8 cellular contexts compared by ENCODE assay signal in the genomic region with DNA sequence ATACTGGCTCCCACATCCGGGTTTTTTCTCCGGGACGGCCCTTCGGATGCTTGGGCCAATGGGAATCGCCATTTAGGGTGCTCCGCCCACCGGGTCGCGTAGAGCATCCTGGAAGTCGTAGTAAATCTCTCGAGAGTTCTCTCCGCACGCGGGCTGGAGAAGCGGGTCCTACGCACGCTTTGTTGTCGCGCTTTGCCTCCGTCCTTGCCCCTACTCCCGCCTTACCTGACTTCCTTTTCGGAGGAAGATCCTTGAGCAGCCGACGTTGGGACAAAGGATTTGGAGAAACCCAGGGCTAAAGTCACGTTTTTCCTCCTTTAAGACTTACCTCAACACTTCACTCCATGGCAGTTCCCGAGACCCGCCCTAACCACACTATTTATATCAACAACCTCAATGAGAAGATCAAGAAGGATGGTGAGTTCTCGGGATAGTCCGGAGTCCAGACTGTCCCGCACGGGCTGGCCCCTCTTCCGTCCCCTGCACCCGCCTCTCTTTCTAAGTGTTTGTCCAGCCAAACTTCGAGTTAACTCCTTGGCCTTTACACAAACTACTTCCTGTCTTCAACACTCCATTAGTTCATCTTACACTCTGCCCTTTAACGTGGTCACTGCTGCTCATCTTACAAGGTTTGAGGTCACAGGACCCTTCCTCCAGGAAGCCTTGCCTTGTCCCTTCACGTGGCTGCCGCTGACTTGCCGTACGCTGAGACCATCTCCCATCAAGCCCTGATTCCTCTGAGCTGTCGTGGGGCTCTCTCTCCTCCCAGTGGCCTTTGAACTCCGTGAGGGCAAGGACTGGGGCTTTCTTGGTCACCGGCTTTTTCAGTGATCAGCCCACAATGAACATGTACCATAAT. TPM values are rescaled to one million over a fixed set of nuclear protein-coding genes. Genes with fewer than 3 reads are reported as not detected.
DNase-seq lines count a peak whose midpoint lies in the region; ATAC-seq and TF ChIP-seq lines count a peak whose summit lies in the region.

TSS of gene SNRPA (plus strand) at position 139 of the 859 bp plus-strand sequence. CDS start at position 345, 206 bp downstream.

- no peaks in the 10 kb centered on the region for H3K9me3 ChIP-seq in thoracic aorta

- DNase-seq in GM06990 (ENCODE audit: extremely low read depth, insufficient read length) (no peak), NCI-H1092 (lab: John Stamatoyannopoulos, UW) (peak; percentile 93), glomerular visceral epithelial cell (ENCODE audit: extremely low spot score) (peak; percentile 98), omental fat pad (ENCODE audit: low spot score) (peak; percentile 94), thoracic aorta (ENCODE audit: low spot score) (peak; percentile 93)
- DNase-seq in activated naive CD4-positive, alpha-beta T cell treated with anti-CD3 and anti-CD28 coated beads, Interleukin-2, amount 50 U/mL, for 72 hours (ENCODE audit: low spot score in 2 of 2) = peak; percentile 94 to 99

- H3K27ac Mint-ChIP-seq in activated naive CD4-positive, alpha-beta T cell treated with anti-CD3 and anti-CD28 coated beads, Interleukin-2, amount 50 U/mL, for 72 hours = peak within 1 kb of the TSS; percentile 96 to 100

- H3K27me3 ChIP-seq in GM06990 (replicated peaks; ENCODE audit: control insufficient read depth, insufficient read depth, low read length) (no peaks in the 10 kb centered on the region), thoracic aorta (replicated peaks; ENCODE audit: insufficient read depth) (no peaks in the 10 kb centered on the region)

- H3K36me3 ChIP-seq in GM06990 (ENCODE audit: control insufficient read depth, insufficient read depth, low read length) = peaks cover 9% of the 10 kb centered on the region
- H3K36me3 ChIP-seq in thoracic aorta = no peaks in the 10 kb centered on the region

- peaks cover 44 to 47% of the 10 kb centered on the region in 2 donors for H3K36me3 Mint-ChIP-seq in activated naive CD4-positive, alpha-beta T cell treated with anti-CD3 and anti-CD28 coated beads, Interleukin-2, amount 50 U/mL, for 72 hours

- H3K4me1 ChIP-seq in thoracic aorta (ENCODE audit: control insufficient read depth in 1 of 2, low read depth in 2 of 2) = peaks cover 24 to 53% of the 10 kb centered on the region in 2 donors

- H3K4me3 ChIP-seq in GM06990 (replicated peaks; ENCODE audit: low read depth, low read length) = peak within 1 kb of the TSS; percentile 95
- H3K4me3 ChIP-seq in thoracic aorta = peak within 1 kb of the TSS; percentile 89

- no peaks in the 10 kb centered on the region for H3K9me3 Mint-ChIP-seq in activated naive CD4-positive, alpha-beta T cell treated with anti-CD3 and anti-CD28 coated beads, Interleukin-2, amount 50 U/mL, for 72 hours

- ATAC-seq in HG02588 (IDR thresholded peaks at IDR 0.05; ENCODE audit: unreplicated experiment) (peak; percentile 54), SK-N-SH treated with all-trans-retinoic acid at 6 μM for 48 hours (peak; percentile 87), omental fat pad (ENCODE audit: low FRiP score) (peak; percentile 84), thoracic aorta (ENCODE audit: insufficient number of reproducible peaks, low FRiP score, low read depth) (peak; percentile 77)
- ATAC-seq in activated naive CD4-positive, alpha-beta T cell treated with anti-CD3 and anti-CD28 coated beads, Interleukin-2, amount 50 U/mL, for 72 hours = peak; percentile 78

- H3K27ac ChIP-seq in thoracic aorta = peak within 1 kb of the TSS; percentile 86 to 93

- TF ChIP-seq CTCF in GM06990 (IDR thresholded peaks at IDR 0.05; ENCODE audit: insufficient read depth, low read length, poor library complexity, severe bottlenecking) = no peak
- no peak for TF ChIP-seq CTCF in omental fat pad (IDR thresholded peaks at IDR 0.05)
- no peak for TF ChIP-seq CTCF in thoracic aorta (IDR thresholded peaks at IDR 0.05)

TF ChIP-seq in SK-N-SH treated with all-trans-retinoic acid at 6 μM for 48 hours, 23 proteins besides CTCF, POLR2A, EP300 and RAD21:
- no peak for TF ChIP-seq ESRRG (CRISPR knock-in tag; IDR thresholded peaks at IDR 0.05)
- TF ChIP-seq, protein P1, sequence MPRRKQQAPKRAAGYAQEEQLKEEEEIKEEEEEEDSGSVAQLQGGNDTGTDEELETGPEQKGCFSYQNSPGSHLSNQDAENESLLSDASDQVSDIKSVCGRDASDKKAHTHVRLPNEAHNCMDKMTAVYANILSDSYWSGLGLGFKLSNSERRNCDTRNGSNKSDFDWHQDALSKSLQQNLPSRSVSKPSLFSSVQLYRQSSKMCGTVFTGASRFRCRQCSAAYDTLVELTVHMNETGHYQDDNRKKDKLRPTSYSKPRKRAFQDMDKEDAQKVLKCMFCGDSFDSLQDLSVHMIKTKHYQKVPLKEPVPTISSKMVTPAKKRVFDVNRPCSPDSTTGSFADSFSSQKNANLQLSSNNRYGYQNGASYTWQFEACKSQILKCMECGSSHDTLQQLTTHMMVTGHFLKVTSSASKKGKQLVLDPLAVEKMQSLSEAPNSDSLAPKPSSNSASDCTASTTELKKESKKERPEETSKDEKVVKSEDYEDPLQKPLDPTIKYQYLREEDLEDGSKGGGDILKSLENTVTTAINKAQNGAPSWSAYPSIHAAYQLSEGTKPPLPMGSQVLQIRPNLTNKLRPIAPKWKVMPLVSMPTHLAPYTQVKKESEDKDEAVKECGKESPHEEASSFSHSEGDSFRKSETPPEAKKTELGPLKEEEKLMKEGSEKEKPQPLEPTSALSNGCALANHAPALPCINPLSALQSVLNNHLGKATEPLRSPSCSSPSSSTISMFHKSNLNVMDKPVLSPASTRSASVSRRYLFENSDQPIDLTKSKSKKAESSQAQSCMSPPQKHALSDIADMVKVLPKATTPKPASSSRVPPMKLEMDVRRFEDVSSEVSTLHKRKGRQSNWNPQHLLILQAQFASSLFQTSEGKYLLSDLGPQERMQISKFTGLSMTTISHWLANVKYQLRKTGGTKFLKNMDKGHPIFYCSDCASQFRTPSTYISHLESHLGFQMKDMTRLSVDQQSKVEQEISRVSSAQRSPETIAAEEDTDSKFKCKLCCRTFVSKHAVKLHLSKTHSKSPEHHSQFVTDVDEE (CRISPR knock-in tag; IDR thresholded peaks at IDR 0.05) = no peak
- no peak for TF ChIP-seq TOX (CRISPR knock-in tag; IDR thresholded peaks at IDR 0.05; ENCODE audit: borderline replicate concordance)
- TF ChIP-seq ZFP30 (CRISPR knock-in tag; IDR thresholded peaks at IDR 0.05) = no peak
- TF ChIP-seq ZC3H10 (CRISPR knock-in tag; IDR thresholded peaks at IDR 0.05) = no peak
- no peak for TF ChIP-seq CSDC2 (CRISPR knock-in tag; IDR thresholded peaks at IDR 0.05)
- no peak for TF ChIP-seq GLIS3 (CRISPR knock-in tag; IDR thresholded peaks at IDR 0.05)
- no peak for TF ChIP-seq TCF4 (CRISPR knock-in tag; IDR thresholded peaks at IDR 0.05; ENCODE audit: borderline replicate concordance)
- TF ChIP-seq, protein P2, sequence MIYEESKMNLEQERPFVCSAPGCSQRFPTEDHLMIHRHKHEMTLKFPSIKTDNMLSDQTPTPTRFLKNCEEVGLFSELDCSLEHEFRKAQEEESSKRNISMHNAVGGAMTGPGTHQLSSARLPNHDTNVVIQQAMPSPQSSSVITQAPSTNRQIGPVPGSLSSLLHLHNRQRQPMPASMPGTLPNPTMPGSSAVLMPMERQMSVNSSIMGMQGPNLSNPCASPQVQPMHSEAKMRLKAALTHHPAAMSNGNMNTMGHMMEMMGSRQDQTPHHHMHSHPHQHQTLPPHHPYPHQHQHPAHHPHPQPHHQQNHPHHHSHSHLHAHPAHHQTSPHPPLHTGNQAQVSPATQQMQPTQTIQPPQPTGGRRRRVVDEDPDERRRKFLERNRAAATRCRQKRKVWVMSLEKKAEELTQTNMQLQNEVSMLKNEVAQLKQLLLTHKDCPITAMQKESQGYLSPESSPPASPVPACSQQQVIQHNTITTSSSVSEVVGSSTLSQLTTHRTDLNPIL (CRISPR knock-in tag; IDR thresholded peaks at IDR 0.05; ENCODE audit: low read depth) = no peak
- TF ChIP-seq SNAI2 (CRISPR knock-in tag; IDR thresholded peaks at IDR 0.05) = no peak
- no peak for TF ChIP-seq PPARA (CRISPR knock-in tag; IDR thresholded peaks at IDR 0.05; ENCODE audit: borderline replicate concordance)
- no peak for TF ChIP-seq ZNF70 (CRISPR knock-in tag; IDR thresholded peaks at IDR 0.05)
- no peak for TF ChIP-seq ZFP3 (CRISPR knock-in tag; IDR thresholded peaks at IDR 0.05)
- no peak for TF ChIP-seq ISL1 (CRISPR knock-in tag; IDR thresholded peaks at IDR 0.05)
- no peak for TF ChIP-seq ZNF8 (CRISPR knock-in tag; IDR thresholded peaks at IDR 0.05)
- no peak for TF ChIP-seq RARB (CRISPR knock-in tag; IDR thresholded peaks at IDR 0.05)
- TF ChIP-seq ARNTL (CRISPR knock-in tag; IDR thresholded peaks at IDR 0.05; ENCODE audit: borderline replicate concordance, low read depth) = no peak

RNA-seq across cellular contexts. Expression of gene SNRPA, which starts in this region (rescaled TPM):
- 100 to 1,000 TPM; 197 to 227 TPM for total RNA-seq in activated naive CD4-positive, alpha-beta T cell treated with anti-CD3 and anti-CD28 coated beads, Interleukin-2, amount 50 U/mL, for 72 hours
- total RNA-seq in omental fat pad (10 to 100 TPM; 34.8 to 46.8 (median 41.0) TPM), thoracic aorta (100 to 1,000 TPM in 1 of 2 donors, 10 to 100 TPM in 1; 40.4 to 107 TPM)
